Comparison of ENCODE assay signal across 8 cellular contexts in the genomic region with DNA sequence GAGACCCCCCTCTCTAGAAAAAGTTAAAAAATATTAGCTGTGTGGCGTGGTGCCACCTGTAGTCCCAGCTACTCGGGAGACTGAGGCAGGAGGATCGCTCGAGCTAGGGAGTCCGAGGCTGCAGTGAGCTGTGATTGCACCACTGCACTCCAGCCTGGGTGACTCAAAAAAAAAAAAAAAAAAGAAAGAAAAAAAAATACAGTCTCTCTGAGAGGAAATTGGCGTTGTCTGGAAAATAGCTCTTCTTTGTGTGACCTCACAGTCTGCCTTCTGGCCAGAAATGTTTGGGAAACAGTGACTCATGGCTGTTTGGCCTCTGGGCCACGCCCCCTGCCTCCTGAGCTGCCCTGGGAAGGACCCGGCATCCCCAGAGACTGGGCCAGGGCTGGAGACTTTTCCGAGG. TPM values are rescaled to one million over a fixed set of nuclear protein-coding genes. Genes with fewer than 3 reads are reported as not detected.
A peak's percentile ranks its signal among the peaks of the same experiment; 100 is the strongest.
DNase-seq lines count a peak whose midpoint lies in the region; ATAC-seq and TF ChIP-seq lines count a peak whose summit lies in the region.

No MANE protein-coding gene starts in this region.

- CTCF ChIA-PET in SK-N-SH (lab: Yijun Ruan, JAX), result interaction anchor here (0.7 to 0.8 kb wide), 2 partner anchors 10 to 13 kb away, joined by 3 read pairs; a partner anchor contains a TSS

- H3K9ac ChIP-seq in SK-N-SH, result peak overlapping the region; percentile 59; the same call in 1 of the 2 replicates

- H3K36me3 ChIP-seq in SK-N-SH (replicated peaks in 1 of 2; ENCODE audit: control insufficient read depth in 1 of 2, insufficient read depth in 2 of 2, low read length in 1 of 2), result no peaks in the 10 kb centered on the region
- H3K36me3 ChIP-seq in neutrophil, result peaks cover 22% of the 10 kb centered on the region

- H3K4me3 ChIP-seq in SK-N-SH (ENCODE audit: low read depth in 2 of 2, low read length in 1 of 2), result no peak overlapping the region
- no peak overlapping the region for H3K4me3 ChIP-seq in fibroblast of pulmonary artery (replicated peaks; ENCODE audit: low read depth, low read length)
- no peak overlapping the region for H3K4me3 ChIP-seq in neutrophil (ENCODE audit: low read depth in 1 of 2, low read length in 1 of 2)

- H3K4me1 ChIP-seq in SK-N-SH (ENCODE audit: control insufficient read depth in 1 of 2, insufficient read depth in 2 of 2, low read depth in 1 of 2, low read length in 1 of 2) (peaks cover 0 to 8% of the 10 kb centered on the region in 2 experiments; a peak in 2 of 4 replicates), neutrophil (ENCODE audit: control insufficient read depth in 1 of 2, insufficient read depth in 1 of 2, low read depth in 1 of 2, low read length in 1 of 2) (peaks cover 9 to 14% of the 10 kb centered on the region in 2 experiments)

- peak in 1 of 2 experiments; percentile 44; a peak in 1 of 4 replicates for TF ChIP-seq EP300 in SK-N-SH (IDR thresholded peaks at IDR 0.05; ENCODE audit: borderline replicate concordance in 1 of 2, low read depth in 1 of 2, low read length in 1 of 2)

- H3K79me2 ChIP-seq in SK-N-SH (ENCODE audit: insufficient read depth), result no peaks in the 10 kb centered on the region

- 9% methylated on average over 9 of the region's 9 CpGs for WGBS in SK-N-SH (ENCODE audit: low lambda C conversion rate)

- peak; percentile 10; the same call in 1 of the 2 replicates for TF ChIP-seq RAD21 in SK-N-SH (IDR thresholded peaks at IDR 0.05; ENCODE audit: low read length)

- H2AFZ ChIP-seq in SK-N-SH (ENCODE audit: low read depth), result peak overlapping the region; percentile 36; the same call in 1 of the 2 replicates

- no peak for TF ChIP-seq CTCF in SK-N-SH (IDR thresholded peaks at IDR 0.05)
- no peak for TF ChIP-seq CTCF in fibroblast of pulmonary artery (IDR thresholded peaks at IDR 0.05; ENCODE audit: low read length, missing control alignments)
- no peak for TF ChIP-seq CTCF in neutrophil (IDR thresholded peaks at IDR 0.05)

- no peak for ATAC-seq in HG03159 (IDR thresholded peaks at IDR 0.05; ENCODE audit: unreplicated experiment)
- ATAC-seq in HG02759 (IDR thresholded peaks at IDR 0.05; ENCODE audit: unreplicated experiment), result no peak

- H3F3A ChIP-seq in SK-N-SH (replicated peaks; ENCODE audit: insufficient read depth), result peaks cover 3% of the 10 kb centered on the region

- H3K27ac ChIP-seq in SK-N-SH (ENCODE audit: low read depth in 2 of 2, low read length in 1 of 2) (peak overlapping the region in 1 of 2 experiments; percentile 85; a peak in 2 of 4 replicates), neutrophil (peak overlapping the region; percentile 72)

- peak overlapping the region; percentile 53; the same call in 1 of the 2 replicates for H3K4me2 ChIP-seq in SK-N-SH

- DNase-seq in HK-2 (ENCODE audit: unreplicated experiment) (peak; percentile 84), SK-N-SH (peak; percentile 66), fibroblast of pulmonary artery (ENCODE audit: low read depth) (peak; percentile 99), NK-92 (lab: John Stamatoyannopoulos, UW; ENCODE audit: unreplicated experiment) (no peak), NCI-H128 (lab: John Stamatoyannopoulos, UW; ENCODE audit: unreplicated experiment) (no peak)

- H3K9me2 ChIP-seq in SK-N-SH, result no peaks in the 10 kb centered on the region

- no peaks in the 10 kb centered on the region for H4K20me1 ChIP-seq in SK-N-SH (ENCODE audit: insufficient read depth)

- H3K27me3 ChIP-seq in SK-N-SH (ENCODE audit: insufficient read depth) (no peaks in the 10 kb centered on the region), neutrophil (no peaks in the 10 kb centered on the region)

- H3K9me3 ChIP-seq in SK-N-SH, result no peaks in the 10 kb centered on the region
- H3K9me3 ChIP-seq in neutrophil, result no peaks in the 10 kb centered on the region

- POLR2A ChIA-PET in SK-N-SH (lab: Yijun Ruan, JAX), result no interaction called here

TF ChIP-seq in SK-N-SH, 30 proteins besides CTCF, POLR2A, EP300 and RAD21:
- TF ChIP-seq EZH2phosphoT487 (IDR thresholded peaks at IDR 0.05; ENCODE audit: borderline replicate concordance, low read depth), result no peak
- TF ChIP-seq POLR2AphosphoS5 (IDR thresholded peaks at IDR 0.05; ENCODE audit: low read depth, low read length), result no peak; the same call in 1 of the 2 replicates
- TF ChIP-seq, protein P1, sequence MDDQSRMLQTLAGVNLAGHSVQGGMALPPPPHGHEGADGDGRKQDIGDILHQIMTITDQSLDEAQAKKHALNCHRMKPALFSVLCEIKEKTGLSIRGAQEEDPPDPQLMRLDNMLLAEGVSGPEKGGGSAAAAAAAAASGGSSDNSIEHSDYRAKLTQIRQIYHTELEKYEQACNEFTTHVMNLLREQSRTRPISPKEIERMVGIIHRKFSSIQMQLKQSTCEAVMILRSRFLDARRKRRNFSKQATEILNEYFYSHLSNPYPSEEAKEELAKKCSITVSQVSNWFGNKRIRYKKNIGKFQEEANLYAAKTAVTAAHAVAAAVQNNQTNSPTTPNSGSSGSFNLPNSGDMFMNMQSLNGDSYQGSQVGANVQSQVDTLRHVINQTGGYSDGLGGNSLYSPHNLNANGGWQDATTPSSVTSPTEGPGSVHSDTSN (IDR thresholded peaks at IDR 0.05), result peak; percentile 55; the same call in 1 of the 2 replicates
- TF ChIP-seq JUND (IDR thresholded peaks at IDR 0.05), result peak; percentile 74
- peak; percentile 84 for TF ChIP-seq FOSL2 (IDR thresholded peaks at IDR 0.05; ENCODE audit: borderline replicate concordance, low read depth)
- peak; percentile 70; the same call in 1 of the 2 replicates for TF ChIP-seq NFIC (IDR thresholded peaks at IDR 0.05; ENCODE audit: borderline replicate concordance)
- peak; percentile 82 for TF ChIP-seq RFX5 (IDR thresholded peaks at IDR 0.05; ENCODE audit: low read length)
- 0 out of 2 replicates have a peak, but pooled peaks have one; percentile 24 for TF ChIP-seq TAF1 (IDR thresholded peaks at IDR 0.05; ENCODE audit: borderline replicate concordance, low read depth, low read length)
- peak; percentile 88 for TF ChIP-seq RXRA (IDR thresholded peaks at IDR 0.05; ENCODE audit: borderline replicate concordance, low read depth)
- TF ChIP-seq, protein P2, sequence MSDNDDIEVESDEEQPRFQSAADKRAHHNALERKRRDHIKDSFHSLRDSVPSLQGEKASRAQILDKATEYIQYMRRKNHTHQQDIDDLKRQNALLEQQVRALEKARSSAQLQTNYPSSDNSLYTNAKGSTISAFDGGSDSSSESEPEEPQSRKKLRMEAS (IDR thresholded peaks at IDR 0.05; ENCODE audit: low read depth), result peak; percentile 53; the same call in 1 of the 2 replicates
- TF ChIP-seq SMC3 (IDR thresholded peaks at IDR 0.05; ENCODE audit: low read depth, low read length), result no peak; the same call in 1 of the 2 replicates
- peak; percentile 71 for TF ChIP-seq TCF12 (IDR thresholded peaks at IDR 0.05)
- no peak for TF ChIP-seq MXI1 (IDR thresholded peaks at IDR 0.05; ENCODE audit: low read depth, low read length)
- TF ChIP-seq NRF1 (IDR thresholded peaks at IDR 0.05; ENCODE audit: low read depth, low read length), result no peak
- TF ChIP-seq TEAD4 (IDR thresholded peaks at IDR 0.05; ENCODE audit: borderline replicate concordance, insufficient read depth), result 0 out of 2 replicates have a peak, but pooled peaks have one; percentile 22
- TF ChIP-seq, protein P3, sequence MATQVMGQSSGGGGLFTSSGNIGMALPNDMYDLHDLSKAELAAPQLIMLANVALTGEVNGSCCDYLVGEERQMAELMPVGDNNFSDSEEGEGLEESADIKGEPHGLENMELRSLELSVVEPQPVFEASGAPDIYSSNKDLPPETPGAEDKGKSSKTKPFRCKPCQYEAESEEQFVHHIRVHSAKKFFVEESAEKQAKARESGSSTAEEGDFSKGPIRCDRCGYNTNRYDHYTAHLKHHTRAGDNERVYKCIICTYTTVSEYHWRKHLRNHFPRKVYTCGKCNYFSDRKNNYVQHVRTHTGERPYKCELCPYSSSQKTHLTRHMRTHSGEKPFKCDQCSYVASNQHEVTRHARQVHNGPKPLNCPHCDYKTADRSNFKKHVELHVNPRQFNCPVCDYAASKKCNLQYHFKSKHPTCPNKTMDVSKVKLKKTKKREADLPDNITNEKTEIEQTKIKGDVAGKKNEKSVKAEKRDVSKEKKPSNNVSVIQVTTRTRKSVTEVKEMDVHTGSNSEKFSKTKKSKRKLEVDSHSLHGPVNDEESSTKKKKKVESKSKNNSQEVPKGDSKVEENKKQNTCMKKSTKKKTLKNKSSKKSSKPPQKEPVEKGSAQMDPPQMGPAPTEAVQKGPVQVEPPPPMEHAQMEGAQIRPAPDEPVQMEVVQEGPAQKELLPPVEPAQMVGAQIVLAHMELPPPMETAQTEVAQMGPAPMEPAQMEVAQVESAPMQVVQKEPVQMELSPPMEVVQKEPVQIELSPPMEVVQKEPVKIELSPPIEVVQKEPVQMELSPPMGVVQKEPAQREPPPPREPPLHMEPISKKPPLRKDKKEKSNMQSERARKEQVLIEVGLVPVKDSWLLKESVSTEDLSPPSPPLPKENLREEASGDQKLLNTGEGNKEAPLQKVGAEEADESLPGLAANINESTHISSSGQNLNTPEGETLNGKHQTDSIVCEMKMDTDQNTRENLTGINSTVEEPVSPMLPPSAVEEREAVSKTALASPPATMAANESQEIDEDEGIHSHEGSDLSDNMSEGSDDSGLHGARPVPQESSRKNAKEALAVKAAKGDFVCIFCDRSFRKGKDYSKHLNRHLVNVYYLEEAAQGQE (IDR thresholded peaks at IDR 0.05; ENCODE audit: low read depth, low read length), result 0 out of 2 replicates have a peak, but pooled peaks have one; percentile 30

RNA-seq across cellular contexts. Expression of a gene that starts 10.7 kb away (rescaled TPM):
- polyA plus RNA-seq in SK-N-SH (2012; rRNA removed), result 52.9 and 57.2 TPM in 2 replicates
- 22.9 and 46.6 TPM in 2 replicates for polyA plus RNA-seq in SK-N-SH (2012; cell fraction: cytosol; rRNA removed)
- polyA plus RNA-seq in SK-N-SH (2012; cell fraction: nucleus; rRNA removed), result 52.6 and 71.9 TPM in 2 replicates

RNA-seq across cellular contexts. Expression of a gene that starts 21.0 kb away (rescaled TPM):
- 178 and 205 TPM in 2 replicates for polyA plus RNA-seq in SK-N-SH (2012; rRNA removed)
- polyA plus RNA-seq in SK-N-SH (2012; cell fraction: cytosol; rRNA removed), result 181 and 182 TPM in 2 replicates
- polyA plus RNA-seq in SK-N-SH (2012; cell fraction: nucleus; rRNA removed), result 161 and 269 TPM in 2 replicates

RNA-seq across cellular contexts. Expression of a gene that starts 33.7 kb away (rescaled TPM):
- polyA plus RNA-seq in SK-N-SH (2012; rRNA removed), result 70.5 and 127 TPM in 2 replicates
- 50.5 and 81.5 TPM in 2 replicates for polyA plus RNA-seq in SK-N-SH (2012; cell fraction: cytosol; rRNA removed)
- polyA plus RNA-seq in SK-N-SH (2012; cell fraction: nucleus; rRNA removed), result 241 and 251 TPM in 2 replicates

RNA-seq across cellular contexts. Expression of a gene that starts 59.9 kb away (rescaled TPM):
- 62.5 and 71.2 TPM in 2 replicates for polyA plus RNA-seq in SK-N-SH (2012; rRNA removed)
- 25.9 and 37.6 TPM in 2 replicates for polyA plus RNA-seq in SK-N-SH (2012; cell fraction: cytosol; rRNA removed)
- 181 and 394 TPM in 2 replicates for polyA plus RNA-seq in SK-N-SH (2012; cell fraction: nucleus; rRNA removed)

Comparison
In these comparisons a context has a peak if more than half of its experiments do, and no peak if none do; other contexts are left out.
1. DNase-seq: peak in HK-2 (single experiment), SK-N-SH (single experiment) and fibroblast of pulmonary artery (single experiment); none in NK-92 (single experiment) and NCI-H128 (single experiment).